10 cellular contexts compared by ENCODE assay signal in the genomic region with DNA sequence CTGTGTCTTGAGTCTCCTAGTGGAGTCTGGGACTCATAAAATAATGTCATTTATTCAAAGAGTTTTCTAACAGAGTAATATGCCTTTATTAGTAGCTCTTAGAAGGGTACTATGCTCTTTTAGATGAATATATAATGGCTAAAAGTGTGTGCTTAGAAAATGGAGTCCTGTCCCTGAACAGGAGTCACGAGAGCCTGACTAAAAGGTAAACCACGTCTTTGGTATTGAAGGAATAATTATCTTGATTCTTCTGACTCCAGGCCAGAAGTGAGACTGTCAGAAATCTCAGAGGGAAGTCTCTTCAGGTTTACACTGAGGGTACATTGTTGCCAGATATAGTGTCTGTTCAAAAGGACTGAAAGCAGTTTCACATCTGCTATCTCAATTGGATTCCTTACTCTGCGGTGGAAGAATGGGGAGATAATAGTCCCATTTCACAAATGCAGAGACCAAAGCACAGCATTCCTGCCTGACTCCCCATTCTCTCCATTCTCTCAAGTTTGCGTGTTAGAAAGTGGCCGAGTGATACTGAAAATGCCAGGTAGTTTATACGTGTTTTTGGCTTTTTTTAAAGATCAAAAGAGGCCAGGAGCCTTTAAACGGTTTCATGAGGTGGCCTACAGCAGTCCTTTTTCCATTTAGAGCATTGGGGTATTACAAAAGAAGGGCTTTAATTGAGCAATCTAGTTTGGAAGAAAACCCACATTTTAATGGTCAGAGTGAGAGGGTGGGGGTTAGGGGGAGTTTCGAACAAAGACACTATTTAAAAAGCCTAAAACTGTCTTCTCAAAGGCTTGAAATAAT.
DNase-seq lines count a peak whose midpoint lies in the region; ATAC-seq and TF ChIP-seq lines count a peak whose summit lies in the region.
"Had no signal": no experiment of that assay in that cellular context is flagged by ENCODE, and none has a peak within 500 bp of the region (broad histone marks: within the 10 kb centered on the region; RNA-seq: fewer than 3 reads in every experiment).

No MANE protein-coding gene starts in this region.

- H3K27ac ChIP-seq in angular gyrus (ENCODE audit: low read depth, low read length) (peak overlapping the region; percentile 24), psoas muscle (peak overlapping the region; percentile 66), testis (peak overlapping the region in 1 of 2 donors; percentile 9)

- H3K36me3 ChIP-seq in psoas muscle (ENCODE audit: insufficient read depth in 1 of 2, low read depth in 1 of 2) (peaks cover 11 to 51% of the 10 kb centered on the region in 2 donors), testis (ENCODE audit: low read depth, missing control alignments) (no peaks in the 10 kb centered on the region)

- no peak for TF ChIP-seq CTCF in psoas muscle (IDR thresholded peaks at IDR 0.05)
- TF ChIP-seq CTCF in testis (IDR thresholded peaks at IDR 0.05), result no peak

- intact Hi-C loops in left cardiac atrium (cut with DNase I) (loop anchor here (2.0 to 10.0 kb wide), 3 partner anchors 138 to 212 kb away; a partner anchor contains a TSS), psoas muscle (cut with DNase I) (loop anchor here (2.0 to 10.0 kb wide), 3 partner anchors 62 to 214 kb away; a partner anchor contains a TSS), testis (cut with DNase I; ENCODE audit: low total_unique reads) (loop anchor here (10.0 kb wide), 1 partner anchor 208 kb away; a partner anchor contains a TSS)

- H3K9me3 ChIP-seq in psoas muscle, result no peaks in the 10 kb centered on the region
- H3K9me3 ChIP-seq in testis, result no peaks in the 10 kb centered on the region

- DNase-seq in EH (ENCODE audit: low read depth) (peak; percentile 11), left cardiac atrium (no peak), psoas muscle (no peak), testis (no peak), cerebellar nuclear complex (lab: John Stamatoyannopoulos, UW) (no peak)
- DNase-seq in activated naive CD4-positive, alpha-beta T cell (lab: John Stamatoyannopoulos, UW), result no peak
- DNase-seq: activated CD4-positive, CD25-positive, alpha-beta regulatory T cell; DMS 273 treated with DMSO at 0.1 percent for 48 hours had no signal

- no peak for TF ChIP-seq POLR2A in testis (IDR thresholded peaks at IDR 0.05)

- H3K27me3 ChIP-seq in psoas muscle (ENCODE audit: insufficient read depth in 3 of 3, low read length in 2 of 3) (no peaks in the 10 kb centered on the region), testis (no peaks in the 10 kb centered on the region)

- ATAC-seq in left cardiac atrium, result peak; percentile 56 to 81
- ATAC-seq in psoas muscle, result peak in 3 of 4 donors; percentile 39 to 61 (median 45)
- ATAC-seq in GM19467 (IDR thresholded peaks at IDR 0.05; ENCODE audit: unreplicated experiment), result no peak

- H3K4me3 ChIP-seq in psoas muscle (no peak overlapping the region), testis (no peak overlapping the region)

- 55 to 66% (median 57%) methylated on average over 8 of the region's 8 CpGs for WGBS in psoas muscle, 3 donors
- WGBS in testis, 2 donors, result 65 to 66% methylated on average over 8 of the region's 8 CpGs

- H3K4me1 ChIP-seq in psoas muscle, result peaks cover 48% of the 10 kb centered on the region
- H3K4me1 ChIP-seq in testis, result peaks cover 15% of the 10 kb centered on the region
